In the genomic region with DNA sequence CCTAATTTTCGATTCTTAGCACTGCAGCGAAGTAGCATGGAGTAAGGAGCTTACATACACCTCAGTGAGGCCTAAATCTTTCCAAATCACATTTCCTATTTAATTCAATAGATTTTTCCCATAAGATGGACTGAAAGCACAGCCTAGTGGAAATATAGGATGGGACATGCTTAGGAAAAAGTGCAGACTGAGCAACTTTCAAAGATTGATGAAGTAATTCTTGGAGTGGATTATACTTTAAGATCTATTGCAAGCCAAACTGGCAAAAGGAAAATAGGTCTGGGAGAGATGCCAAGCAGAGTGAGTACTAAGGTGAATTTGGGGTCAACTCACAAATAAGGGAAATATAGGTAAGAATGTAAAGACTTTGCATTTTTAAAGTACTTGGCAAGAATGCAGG, we compare ENCODE assay signal across 18 cellular contexts.
DNase-seq lines count a peak whose midpoint lies in the region; ATAC-seq and TF ChIP-seq lines count a peak whose summit lies in the region.
"Had no signal": no experiment of that assay in that cellular context is flagged by ENCODE, and none has a peak within 500 bp of the region (broad histone marks: within the 10 kb centered on the region; RNA-seq: fewer than 3 reads in every experiment).

No MANE protein-coding gene starts in this region.

- H3K27ac Mint-ChIP-seq in chondrocyte (ENCODE audit: unreplicated experiment) (no peak overlapping the region), mesothelial cell of epicardium (peak overlapping the region; percentile 39)
- H3K27ac Mint-ChIP-seq: activated T-cell treated with anti-CD3 and anti-CD28 coated beads, Interleukin-2, amount 50 U/mL, for 72 hours had no signal

- H3K4me3 Mint-ChIP-seq in chondrocyte (ENCODE audit: unreplicated experiment) (no peak overlapping the region), mesothelial cell of epicardium (no peak overlapping the region)
- H3K4me3 Mint-ChIP-seq: activated T-cell treated with anti-CD3 and anti-CD28 coated beads, Interleukin-2, amount 50 U/mL, for 72 hours had no signal

- TF ChIP-seq CTCF in chondrocyte (IDR thresholded peaks at IDR 0.05) (peak; percentile 62), mesothelial cell of epicardium (IDR thresholded peaks at IDR 0.05; ENCODE audit: unreplicated experiment) (peak; percentile 16)

- H3K9me3 Mint-ChIP-seq in chondrocyte (ENCODE audit: low read depth), result no peaks in the 10 kb centered on the region
- no peaks in the 10 kb centered on the region for H3K9me3 Mint-ChIP-seq in mesothelial cell of epicardium

- no peaks in the 10 kb centered on the region for H3K27me3 Mint-ChIP-seq in chondrocyte (ENCODE audit: low read depth)
- no peaks in the 10 kb centered on the region for H3K27me3 Mint-ChIP-seq in mesothelial cell of epicardium (ENCODE audit: low read depth)

- H3K4me1 Mint-ChIP-seq in chondrocyte (ENCODE audit: low read depth), result no peaks in the 10 kb centered on the region
- peaks cover 23% of the 10 kb centered on the region for H3K4me1 Mint-ChIP-seq in mesothelial cell of epicardium

- H3K36me3 Mint-ChIP-seq in chondrocyte (ENCODE audit: low read depth) (no peaks in the 10 kb centered on the region), mesothelial cell of epicardium (no peaks in the 10 kb centered on the region)

- DNase-seq in Daoy (ENCODE audit: low read depth), result peak; percentile 7
- peak; percentile 51 for DNase-seq in NCI-H446 treated with DMSO at 0.1 percent for 48 hours (lab: John Stamatoyannopoulos, UW)
- DNase-seq in chondrocyte (ENCODE audit: low spot score), result no peak
- DNase-seq in mesothelial cell of epicardium (ENCODE audit: low spot score in 2 of 2, unreplicated experiment in 2 of 2), result no peak
- no peak for DNase-seq in activated gamma-delta T cell (lab: John Stamatoyannopoulos, UW)
- no peak for DNase-seq in NCI-H1417 (lab: John Stamatoyannopoulos, UW)
- DNase-seq: activated CD4-positive, alpha-beta T cell treated with anti-CD3 and anti-CD28 coated beads, Interleukin-2, amount 50 U/mL, for 4 hours; activated T-cell treated with anti-CD3 and anti-CD28 coated beads, Interleukin-2, amount 50 U/mL, for 72 hours; colonic mucosa; hippocampal formation; left colon; mucosa of descending colon; NCI-H187; NCI-H510A treated with DMSO at 0.1 percent for 48 hours; nucleus accumbens; sigmoid colon; stimulated activated CD4-positive, alpha-beta T cell treated with anti-CD3 and anti-CD28 coated beads, Interleukin-4, amount 100 ng/mL, for 1 hour had no signal

- ATAC-seq in HG03039 (IDR thresholded peaks at IDR 0.05; ENCODE audit: unreplicated experiment), result no peak
- ATAC-seq: activated T-cell treated with anti-CD3 and anti-CD28 coated beads, Interleukin-2, amount 50 U/mL, for 72 hours; left colon; mucosa of descending colon had no signal

Comparison
In these comparisons a context has a peak if more than half of its experiments do, and no peak if none do; other contexts are left out.
1. DNase-seq: peak in Daoy (single experiment) and NCI-H446 treated with DMSO at 0.1 percent for 48 hours (single experiment); none in chondrocyte (single experiment), mesothelial cell of epicardium (0 of 2), activated gamma-delta T cell (single experiment) and NCI-H1417 (0 of 3).